Comparison of ENCODE assay signal across 26 cellular contexts in genomic region chr10:95458824-95459223, GRCh38.
DNase-seq lines count a peak whose midpoint lies in the region; ATAC-seq and TF ChIP-seq lines count a peak whose summit lies in the region.
"Had no signal": no experiment of that assay in that cellular context is flagged by ENCODE, and none has a peak within 500 bp of the region (broad histone marks: within the 10 kb centered on the region; RNA-seq: fewer than 3 reads in every experiment).

No MANE protein-coding gene starts in this region.

- H3K9me3 ChIP-seq in HEK293 (ENCODE audit: control insufficient read depth, insufficient read depth, low read depth, low read length) (no peaks in the 10 kb centered on the region), liver (ENCODE audit: control insufficient read depth in 4 of 4, low read length in 3 of 4) (no peaks in the 10 kb centered on the region), smooth muscle cell (replicated peaks; ENCODE audit: low read depth) (no peaks in the 10 kb centered on the region), body of pancreas (no peaks in the 10 kb centered on the region), testis (no peaks in the 10 kb centered on the region)
- H3K9me3 ChIP-seq: left lung, neutrophil had no signal

- no peaks in the 10 kb centered on the region for H3K27me3 ChIP-seq in liver (ENCODE audit: control insufficient read depth in 4 of 4, insufficient read depth in 4 of 4, low read length in 3 of 4)
- no peaks in the 10 kb centered on the region for H3K27me3 ChIP-seq in smooth muscle cell (ENCODE audit: low read depth)
- no peaks in the 10 kb centered on the region for H3K27me3 ChIP-seq in body of pancreas
- no peaks in the 10 kb centered on the region for H3K27me3 ChIP-seq in testis
- H3K27me3 ChIP-seq: left lung had no signal

- peaks cover 4% of the 10 kb centered on the region for H3F3A ChIP-seq in smooth muscle cell (ENCODE audit: low read depth)

- H3K4me1 Mint-ChIP-seq in brain: peaks cover 74% of the 10 kb centered on the region
- H3K4me1 Mint-ChIP-seq: IgD-negative memory B cell; stimulated activated memory B cell treated with anti-CD40 and anti-IgM and Interleukin-4, amounts not matched to agents 10 μg/mL and 1 μg/mL and 100 μg/mL, for 72 hours; T-cell had no signal

- peak overlapping the region in 4 of 5 experiments; percentile 89 to 94 (median 92) for H3K27ac Mint-ChIP-seq in brain
- H3K27ac Mint-ChIP-seq: activated naive CD4-positive, alpha-beta T cell treated with anti-CD3 and anti-CD28 coated beads, Interleukin-2, amount 50 U/mL, for 72 hours; CD4-positive, alpha-beta T cell; IgD-negative memory B cell; stimulated activated memory B cell treated with anti-CD40 and anti-IgM and Interleukin-4, amounts not matched to agents 10 μg/mL and 1 μg/mL and 100 μg/mL, for 72 hours; T-cell had no signal

- H2AFZ ChIP-seq in smooth muscle cell (ENCODE audit: low read depth): no peak overlapping the region

- H3K36me3 ChIP-seq in HEK293 (ENCODE audit: control insufficient read depth in 2 of 2, insufficient read depth in 1 of 2, low read length in 2 of 2) (no peaks in the 10 kb centered on the region), liver (ENCODE audit: control insufficient read depth in 4 of 4, insufficient read depth in 3 of 4, low read depth in 1 of 4, low read length in 3 of 4) (no peaks in the 10 kb centered on the region), smooth muscle cell (ENCODE audit: low read depth) (no peaks in the 10 kb centered on the region), body of pancreas (replicated peaks in 1 of 2; ENCODE audit: insufficient read depth in 1 of 2, low read depth in 2 of 2) (no peaks in the 10 kb centered on the region), testis (ENCODE audit: low read depth, missing control alignments) (no peaks in the 10 kb centered on the region)
- H3K36me3 ChIP-seq: left lung, neutrophil, WERI-Rb-1 had no signal

- DNase-seq in smooth muscle cell (lab: John Stamatoyannopoulos, UW; ENCODE audit: unreplicated experiment): no peak
- no peak for DNase-seq in body of pancreas
- DNase-seq in head of caudate nucleus: no peak
- no peak for DNase-seq in testis
- DNase-seq in stimulated activated CD4-positive, alpha-beta T cell treated with anti-CD3 and anti-CD28 coated beads, Interleukin-4, amount 100 ng/mL, for 24 hours: no peak
- DNase-seq: activated CD4-positive, alpha-beta T cell treated with anti-CD3 and anti-CD28 coated beads for 48 hours; activated effector memory CD4-positive, alpha-beta T cell treated with Interleukin-2 at 50 U/mL for 16 hours; CD4-positive, alpha-beta T cell; DND-41; foreskin melanocyte; GF-D8; left lung; NCI-H1694; NCI-H2171; NCI-H510A treated with DMSO at 0.1 percent for 48 hours; posterior cingulate gyrus; stimulated activated CD4-positive, alpha-beta T cell treated with anti-CD3 and anti-CD28 coated beads, Interleukin-15, amount 100 ng/mL, for 24 hours; T-cell; WERI-Rb-1 had no signal

- POLR2A ChIA-PET in HEK293 (lab: Yijun Ruan, JAX): interaction anchor here (0.9 kb wide), 1 partner anchor 8 kb away, joined by 4 read pairs; no protein-coding TSS in a partner anchor

- H3K4me1 ChIP-seq in HEK293 (ENCODE audit: control insufficient read depth, insufficient read depth, low read length): 0 out of 2 replicates have a peak, but pooled peaks cover 10% of the 10 kb centered on the region
- peaks cover 9 to 46% (median 27%) of the 10 kb centered on the region in 4 donors for H3K4me1 ChIP-seq in liver (ENCODE audit: control insufficient read depth in 4 of 4, insufficient read depth in 4 of 4, low read length in 3 of 4)
- H3K4me1 ChIP-seq in smooth muscle cell (ENCODE audit: low read depth): peaks cover 18% of the 10 kb centered on the region
- peaks cover 13% of the 10 kb centered on the region for H3K4me1 ChIP-seq in body of pancreas
- no peaks in the 10 kb centered on the region for H3K4me1 ChIP-seq in testis

- H4K20me1 ChIP-seq in smooth muscle cell (ENCODE audit: low read depth): no peaks in the 10 kb centered on the region

- H3K9me3 Mint-ChIP-seq in brain: no peaks in the 10 kb centered on the region
- H3K9me3 Mint-ChIP-seq: activated naive CD4-positive, alpha-beta T cell treated with anti-CD3 and anti-CD28 coated beads, Interleukin-2, amount 50 U/mL, for 72 hours; CD4-positive, alpha-beta T cell; stimulated activated memory B cell treated with anti-CD40 and anti-IgM and Interleukin-4, amounts not matched to agents 10 μg/mL and 1 μg/mL and 100 μg/mL, for 72 hours; T-cell had no signal

- CTCF ChIA-PET in HEK293 (lab: Yijun Ruan, JAX): interaction anchor here (0.7 to 1.3 kb wide), 4 partner anchors 12 to 82 kb away, joined by 3 to 6 read pairs (median 4); no protein-coding TSS in a partner anchor

- H3K4me3 ChIP-seq in HEK293 (ENCODE audit: low read depth, low read length) (no peak overlapping the region), liver (ENCODE audit: low read depth in 1 of 3, low read length in 3 of 3) (no peak overlapping the region), smooth muscle cell (no peak overlapping the region), body of pancreas (no peak overlapping the region), testis (no peak overlapping the region)
- H3K4me3 ChIP-seq: left lung had no signal

- no peak for ATAC-seq in body of pancreas
- ATAC-seq: activated naive CD4-positive, alpha-beta T cell treated with anti-CD3 and anti-CD28 coated beads, Interleukin-2, amount 50 U/mL, for 72 hours; stimulated activated memory B cell treated with anti-CD40 and anti-IgM and Interleukin-4, amounts not matched to agents 10 μg/mL and 1 μg/mL and 100 μg/mL, for 72 hours; T-cell had no signal

- TF ChIP-seq CTCF in HEK293 (tag by site-specific recombination; IDR thresholded peaks at IDR 0.05): no peak
- no peak for TF ChIP-seq CTCF in brain (conservative IDR thresholded peaks at IDR 0.05)
- no peak for TF ChIP-seq CTCF in liver (IDR thresholded peaks at IDR 0.05; ENCODE audit: low read depth, low read length, missing input control)
- TF ChIP-seq CTCF in smooth muscle cell (IDR thresholded peaks at IDR 0.05; ENCODE audit: borderline replicate concordance, insufficient read depth, poor library complexity, severe bottlenecking): no peak
- no peak for TF ChIP-seq CTCF in body of pancreas (IDR thresholded peaks at IDR 0.05)
- TF ChIP-seq CTCF in testis (IDR thresholded peaks at IDR 0.05): no peak

- TF ChIP-seq POLR2A in body of pancreas (IDR thresholded peaks at IDR 0.05) (no peak), testis (IDR thresholded peaks at IDR 0.05) (no peak)

- no peak for TF ChIP-seq RAD21 in liver (IDR thresholded peaks at IDR 0.05)

- no peaks in the 10 kb centered on the region for H3K27me3 Mint-ChIP-seq in brain

- peak overlapping the region; percentile 81 for H3K4me2 ChIP-seq in smooth muscle cell

- 16% methylated on average over 1 of the region's 1 CpG for WGBS in liver
- WGBS in smooth muscle cell (ENCODE audit: low lambda C conversion rate): 45% methylated on average over 1 of the region's 1 CpG
- 37 to 39% methylated on average over 1 of the region's 1 CpG for WGBS in body of pancreas, 2 donors
- 37 to 43% methylated on average over 1 of the region's 1 CpG for WGBS in testis, 2 donors

- no peaks in the 10 kb centered on the region for H3K36me3 Mint-ChIP-seq in brain
- H3K36me3 Mint-ChIP-seq: activated naive CD4-positive, alpha-beta T cell treated with anti-CD3 and anti-CD28 coated beads, Interleukin-2, amount 50 U/mL, for 72 hours; IgD-negative memory B cell; stimulated activated memory B cell treated with anti-CD40 and anti-IgM and Interleukin-4, amounts not matched to agents 10 μg/mL and 1 μg/mL and 100 μg/mL, for 72 hours; T-cell had no signal

- H3K79me2 ChIP-seq in smooth muscle cell (ENCODE audit: low read depth): no peaks in the 10 kb centered on the region

- no peak overlapping the region for H3K27ac ChIP-seq in HEK293 (ENCODE audit: extremely low read depth, low read depth, low read length)
- H3K27ac ChIP-seq in liver (ENCODE audit: low read depth in 1 of 2, low read length in 2 of 2): peak overlapping the region; percentile 91 to 99
- peak overlapping the region; percentile 70 for H3K27ac ChIP-seq in smooth muscle cell (ENCODE audit: low read depth)
- H3K27ac ChIP-seq in body of pancreas: no peak overlapping the region
- H3K27ac ChIP-seq in testis: peak overlapping the region in 1 of 2 donors; percentile 34
- H3K27ac ChIP-seq: left lung, neutrophil, WERI-Rb-1 had no signal

- no peak overlapping the region for H3K4me3 Mint-ChIP-seq in brain
- H3K4me3 Mint-ChIP-seq: CD4-positive, alpha-beta T cell; stimulated activated memory B cell treated with anti-CD40 and anti-IgM and Interleukin-4, amounts not matched to agents 10 μg/mL and 1 μg/mL and 100 μg/mL, for 72 hours; T-cell had no signal

- H3K9ac ChIP-seq in liver (ENCODE audit: low read depth in 1 of 2, low read length in 2 of 2) (peak overlapping the region in 1 of 2 donors; percentile 49), smooth muscle cell (ENCODE audit: low read depth) (peak overlapping the region; percentile 38)

- intact Hi-C loops in body of pancreas (cut with DNase I): no loop called here
- intact Hi-C loops in head of caudate nucleus (cut with DNase I): no loop called here
- intact Hi-C loops in testis (cut with DNase I; ENCODE audit: low total_unique reads): no loop called here

TF ChIP-seq in liver, 16 proteins besides CTCF, POLR2A, EP300 and RAD21 (continues in another document):
- TF ChIP-seq MAX (IDR thresholded peaks at IDR 0.05): no peak
- no peak for TF ChIP-seq TAF1 (conservative IDR thresholded peaks at IDR 0.05)
- TF ChIP-seq RXRA (IDR thresholded peaks at IDR 0.05): no peak
- no peak for TF ChIP-seq ATF3 (IDR thresholded peaks at IDR 0.05)
- no peak for TF ChIP-seq NR2F2 (IDR thresholded peaks at IDR 0.05)
- TF ChIP-seq GABPA (IDR thresholded peaks at IDR 0.05 in 1 of 2, conservative IDR thresholded peaks at IDR 0.05 in 1 of 2): no peak
- no peak for TF ChIP-seq YY1 (IDR thresholded peaks at IDR 0.05)
- TF ChIP-seq JUND (IDR thresholded peaks at IDR 0.05): no peak
- no peak for TF ChIP-seq FOXA1 (IDR thresholded peaks at IDR 0.05)

Comparison
In these comparisons a context has a peak if more than half of its experiments do, and no peak if none do; other contexts are left out.
1. H3K27ac ChIP-seq: peak in liver (2 of 2) and smooth muscle cell (single experiment); none in HEK293 (single experiment) and body of pancreas (0 of 4).